Comparison of ENCODE assay signal across 21 cellular contexts in genomic region chr10:93452143-93452542, GRCh38. TPM values are rescaled to one million over a fixed set of nuclear protein-coding genes. Genes with fewer than 3 reads are reported as not detected.
DNase-seq lines count a peak whose midpoint lies in the region; ATAC-seq, FAIRE-seq and TF ChIP-seq lines count a peak whose summit lies in the region.
"Had no signal": no experiment of that assay in that cellular context is flagged by ENCODE, and none has a peak within 500 bp of the region (broad histone marks: within the 10 kb centered on the region; RNA-seq: fewer than 3 reads in every experiment).

No MANE protein-coding gene starts in this region.

- H3K36me3 Mint-ChIP-seq in astrocyte (ENCODE audit: low read depth, unreplicated experiment), result peaks cover 38% of the 10 kb centered on the region
- H3K36me3 Mint-ChIP-seq: immature natural killer cell, naive B cell, T-cell had no signal

- H3K4me3 ChIP-seq in astrocyte (ENCODE audit: insufficient read depth, low read depth, low read length) (no peak overlapping the region), upper lobe of right lung (no peak overlapping the region), aorta (ENCODE audit: low read length in 2 of 2) (no peak overlapping the region)
- H3K4me3 ChIP-seq: BLaER1, lung, transverse colon had no signal

- no peaks in the 10 kb centered on the region for H3K27me3 ChIP-seq in astrocyte (ENCODE audit: insufficient read depth, low read length)
- no peaks in the 10 kb centered on the region for H3K27me3 ChIP-seq in upper lobe of right lung
- no peaks in the 10 kb centered on the region for H3K27me3 ChIP-seq in aorta (ENCODE audit: control insufficient read depth in 1 of 2, insufficient read depth in 2 of 2, low read length in 1 of 2)
- H3K27me3 ChIP-seq: BLaER1, transverse colon had no signal

- peak overlapping the region; percentile 60 for H3K27ac Mint-ChIP-seq in astrocyte (ENCODE audit: unreplicated experiment)
- H3K27ac Mint-ChIP-seq: activated naive CD8-positive, alpha-beta T cell treated with anti-CD3 and anti-CD28 coated beads for 36 hours; immature natural killer cell; T-cell had no signal

- no peak overlapping the region for H3K9ac ChIP-seq in astrocyte (ENCODE audit: low read length)
- H3K9ac ChIP-seq: BLaER1, parathyroid adenoma had no signal

- no peak overlapping the region for H3K4me3 Mint-ChIP-seq in astrocyte (ENCODE audit: unreplicated experiment)
- H3K4me3 Mint-ChIP-seq: activated naive CD8-positive, alpha-beta T cell treated with anti-CD3 and anti-CD28 coated beads for 36 hours; immature natural killer cell; naive B cell; T-cell had no signal

- 58 to 67% methylated on average over 2 of the region's 2 CpGs for WGBS in aorta, 2 donors

- FAIRE-seq in astrocyte (lab: Jason Lieb, UNC), result no peak
- FAIRE-seq: bronchial epithelial cell had no signal

- DNase-seq in stimulated activated CD4-positive, alpha-beta T cell treated with anti-CD3 and anti-CD28 coated beads, Interleukin-1b, Interleukin-23, amount 100 ng/mL, for 48 hours, result peak; percentile 16
- no peak for DNase-seq in stimulated activated CD4-positive, alpha-beta T cell treated with anti-CD3 and anti-CD28 coated beads, Interleukin-2, amount 100 ng/mL, for 24 hours
- DNase-seq in astrocyte (ENCODE audit: low read depth) (no peak), upper lobe of right lung (no peak), aorta (no peak), hepatic stellate cell (ENCODE audit: low spot score) (no peak)
- DNase-seq: activated CD8-positive, alpha-beta memory T cell treated with anti-CD3 and anti-CD28 coated beads, Interleukin-2, amount 50 U/mL, for 4 hours; activated naive CD8-positive, alpha-beta T cell treated with anti-CD3 and anti-CD28 coated beads for 36 hours; immature natural killer cell; naive B cell; NCI-H1436; NCI-H2227 treated with DMSO at 0.1 percent for 48 hours; stimulated activated CD4-positive, alpha-beta T cell treated with anti-CD3 and anti-CD28 coated beads, Interleukin-4, amount 100 ng/mL, for 4 hours; T-cell; transverse colon had no signal

- H3K4me2 ChIP-seq in astrocyte (ENCODE audit: low read length), result no peak overlapping the region
- H3K4me2 ChIP-seq: BLaER1 had no signal

- H3K9me3 ChIP-seq in astrocyte (ENCODE audit: insufficient read depth, low read depth, low read length) (no peaks in the 10 kb centered on the region), upper lobe of right lung (no peaks in the 10 kb centered on the region), aorta (ENCODE audit: control insufficient read depth, low read length) (no peaks in the 10 kb centered on the region)
- H3K9me3 ChIP-seq: BLaER1, transverse colon had no signal

- peaks cover 53% of the 10 kb centered on the region for H3K36me3 ChIP-seq in astrocyte (ENCODE audit: insufficient read depth, low read length)
- peaks cover 42% of the 10 kb centered on the region for H3K36me3 ChIP-seq in upper lobe of right lung
- peaks cover 0 to 4% of the 10 kb centered on the region in 2 donors for H3K36me3 ChIP-seq in aorta (ENCODE audit: control insufficient read depth in 1 of 2, insufficient read depth in 2 of 2, low read length in 1 of 2)
- H3K36me3 ChIP-seq: BLaER1 had no signal

- no peak overlapping the region for H2AFZ ChIP-seq in astrocyte (ENCODE audit: low read depth, low read length)
- H2AFZ ChIP-seq: parathyroid adenoma had no signal

- no peak for TF ChIP-seq CTCF in astrocyte (IDR thresholded peaks at IDR 0.05; ENCODE audit: insufficient read depth, low read depth, low read length)
- TF ChIP-seq CTCF in upper lobe of right lung (IDR thresholded peaks at IDR 0.05), result no peak

- no peaks in the 10 kb centered on the region for H3K9me3 Mint-ChIP-seq in astrocyte (ENCODE audit: unreplicated experiment)
- H3K9me3 Mint-ChIP-seq: activated naive CD8-positive, alpha-beta T cell treated with anti-CD3 and anti-CD28 coated beads for 36 hours; immature natural killer cell; naive B cell; T-cell had no signal

- ATAC-seq in HG02798 (IDR thresholded peaks at IDR 0.05; ENCODE audit: poor library complexity, unreplicated experiment) (peak; percentile 46), upper lobe of right lung (peak; percentile 77), aorta (ENCODE audit: low FRiP score) (no peak)
- ATAC-seq: Right ventricle myocardium inferior, T-cell had no signal

- peaks cover 16% of the 10 kb centered on the region for H3K4me1 ChIP-seq in astrocyte (ENCODE audit: insufficient read depth, low read length)
- peaks cover 5% of the 10 kb centered on the region for H3K4me1 ChIP-seq in upper lobe of right lung
- no peaks in the 10 kb centered on the region for H3K4me1 ChIP-seq in aorta (ENCODE audit: control insufficient read depth in 1 of 2, insufficient read depth in 2 of 2, low read length in 2 of 2)
- H3K4me1 ChIP-seq: BLaER1, transverse colon had no signal

- peaks cover 29% of the 10 kb centered on the region for H3K4me1 Mint-ChIP-seq in astrocyte (ENCODE audit: low read depth, unreplicated experiment)
- H3K4me1 Mint-ChIP-seq: immature natural killer cell had no signal

- H3K79me2 ChIP-seq in astrocyte (ENCODE audit: insufficient read depth, low read length), result peaks cover 81% of the 10 kb centered on the region
- H3K79me2 ChIP-seq: parathyroid adenoma had no signal

- no peaks in the 10 kb centered on the region for H3K27me3 Mint-ChIP-seq in astrocyte (ENCODE audit: low read depth, unreplicated experiment)
- H3K27me3 Mint-ChIP-seq: activated naive CD8-positive, alpha-beta T cell treated with anti-CD3 and anti-CD28 coated beads for 36 hours; naive B cell; T-cell had no signal

- H3K27ac ChIP-seq in astrocyte (ENCODE audit: low read depth, low read length) (no peak overlapping the region), upper lobe of right lung (no peak overlapping the region), aorta (ENCODE audit: low read depth in 1 of 2, low read length in 2 of 2) (no peak overlapping the region)
- H3K27ac ChIP-seq: BLaER1, parathyroid adenoma, transverse colon had no signal

- intact Hi-C loops in upper lobe of right lung (cut with DNase I) (no loop called here), aorta (cut with DNase I) (no loop called here)

- no peaks in the 10 kb centered on the region for H4K20me1 ChIP-seq in astrocyte (ENCODE audit: insufficient read depth, low read length)
- H4K20me1 ChIP-seq: BLaER1 had no signal

RNA-seq across cellular contexts. Expression of gene MYOF, which starts 30.0 kb away (rescaled TPM):
- total RNA-seq in astrocyte (299 and 306 TPM in 2 replicates), upper lobe of right lung (132 TPM), aorta (100 to 1,000 TPM; 226 to 242 TPM)
- 10 to 100 TPM; 13.4 to 26.4 TPM for polyA plus RNA-seq in aorta

RNA-seq across cellular contexts. Expression of gene CEP55, which starts 44.3 kb away (rescaled TPM):
- total RNA-seq in astrocyte, result 2.0 and 3.7 TPM in 2 replicates
- total RNA-seq in upper lobe of right lung, result 0.35 TPM
- 1 to 10 TPM in 1 of 2 donors, under 1 TPM in 1; 0.55 to 1.4 TPM for total RNA-seq in aorta
- 1 to 10 TPM in 1 of 2 donors, under 1 TPM in 1; 0.43 to 2.8 TPM for polyA plus RNA-seq in aorta
